8 cellular contexts compared by ENCODE assay signal in genomic region chr15:90885432-90886290, GRCh38. TPM values are rescaled to one million over a fixed set of nuclear protein-coding genes. Genes with fewer than 3 reads are reported as not detected.
DNase-seq lines count a peak whose midpoint lies in the region; ATAC-seq, FAIRE-seq and TF ChIP-seq lines count a peak whose summit lies in the region.

No MANE protein-coding gene starts in this region.

- H3K79me2 ChIP-seq in DOHH2 (ENCODE audit: control insufficient read depth, low read length) (peaks cover 6% of the 10 kb centered on the region; the same call in 1 of the 2 replicates), H1 (ENCODE audit: control insufficient read depth in 1 of 2, insufficient read depth in 2 of 2, low read length in 2 of 2) (no peaks in the 10 kb centered on the region)

- H3K36me3 ChIP-seq in DOHH2 (ENCODE audit: control insufficient read depth, low read length) (peaks cover 20% of the 10 kb centered on the region), NT2/D1 (ENCODE audit: insufficient read depth, insufficient read length, low read length) (peaks cover 63% of the 10 kb centered on the region), H1 (ENCODE audit: control insufficient read depth in 2 of 4, insufficient read depth in 4 of 4, low read length in 3 of 4) (peaks cover 0 to 3% (median 0%) of the 10 kb centered on the region in 4 experiments; a peak in 1 of 8 replicates)

- no peak overlapping the region for H2AFZ ChIP-seq in H1 (ENCODE audit: low read length)

- WGBS in H1 (ENCODE audit: extremely low coverage in 1 of 2, insufficient coverage in 1 of 2, insufficient read length in 1 of 2, insufficient replicate concordance in 2 of 2, low coverage in 1 of 2, low lambda C conversion rate in 2 of 2, missing lambda C conversion rate in 1 of 2), 2 experiments, result 75% methylated on average over 22 of the region's 23 CpGs; no CpG with 5 or more reads in 1 of the 2 experiments

- H3K27ac ChIP-seq in DOHH2 (ENCODE audit: low read depth, low read length) (peak overlapping the region; percentile 72), H1 (ENCODE audit: low read depth, low read length) (no peak overlapping the region)

- no peak overlapping the region for H3K56ac ChIP-seq in H1 (replicated peaks; ENCODE audit: insufficient read length, low read depth, low read length)

- H3K4me1 ChIP-seq in DOHH2 (ENCODE audit: control insufficient read depth, low read length) (peaks cover 42% of the 10 kb centered on the region), NT2/D1 (ENCODE audit: insufficient read depth, insufficient read length) (peaks cover 30% of the 10 kb centered on the region), H1 (replicated peaks in 1 of 4; ENCODE audit: control insufficient read depth in 3 of 4, insufficient read depth in 4 of 4, low read length in 3 of 4) (peaks cover 0 to 24% (median 15%) of the 10 kb centered on the region in 4 experiments; a peak in 6 of 7 replicates)

- peak overlapping the region; percentile 62 for H3K4me3 Mint-ChIP-seq in activated CD8-positive, alpha-beta memory T cell treated with anti-CD3 and anti-CD28 coated beads, Interleukin-2, amount 10 ng/mL, durations not matched to agents 7 days and 5 days

- no peaks in the 10 kb centered on the region; the same call in 1 of the 2 replicates for H3K79me1 ChIP-seq in H1 (ENCODE audit: low read depth, low read length)

- H3K36me3 Mint-ChIP-seq in activated CD8-positive, alpha-beta memory T cell treated with anti-CD3 and anti-CD28 coated beads, Interleukin-2, amount 10 ng/mL, durations not matched to agents 7 days and 5 days, result peaks cover 19% of the 10 kb centered on the region

- no peaks in the 10 kb centered on the region for H3K27me3 Mint-ChIP-seq in activated CD8-positive, alpha-beta memory T cell treated with anti-CD3 and anti-CD28 coated beads, Interleukin-2, amount 10 ng/mL, durations not matched to agents 7 days and 5 days

- no peaks in the 10 kb centered on the region; the same call in 1 of the 2 replicates for H3K23me2 ChIP-seq in H1 (ENCODE audit: low read depth, low read length)

- H2BK120ac ChIP-seq in H1 (replicated peaks; ENCODE audit: low read depth, low read length), result no peak overlapping the region

- H2BK15ac ChIP-seq in H1 (ENCODE audit: low read length), result no peak overlapping the region

- 0 out of 3 replicates have a peak, but pooled peaks of 1 of the 2 experiments have one; percentile 29 for TF ChIP-seq EP300 in H1 (IDR thresholded peaks at IDR 0.05; ENCODE audit: borderline replicate concordance in 1 of 2, low read depth in 2 of 2, low read length in 2 of 2)

- TF ChIP-seq CTCF in DOHH2 (IDR thresholded peaks at IDR 0.05; ENCODE audit: low read depth, low read length, poor library complexity, severe bottlenecking) (peak; percentile 98), H1 (IDR thresholded peaks at IDR 0.05; ENCODE audit: control extremely low read depth in 1 of 3, insufficient read depth in 1 of 3, low read depth in 1 of 3, low read length in 3 of 3) (peak in 2 of 3 experiments; percentile 91; a peak in 3 of 4 replicates)

- H2BK5ac ChIP-seq in H1 (ENCODE audit: low read depth, low read length), result 0 out of 2 replicates have a peak overlapping the region, but pooled peaks have one; percentile 0

- H3K9ac ChIP-seq in NT2/D1 (ENCODE audit: insufficient read length, low read depth), result peak overlapping the region; percentile 87
- H3K9ac ChIP-seq in H1 (replicated peaks in 1 of 4; ENCODE audit: extremely low read depth in 1 of 4, low read depth in 3 of 4, low read length in 3 of 4), result no peak overlapping the region

- ATAC-seq in activated CD8-positive, alpha-beta memory T cell treated with anti-CD3 and anti-CD28 coated beads, Interleukin-2, amount 10 ng/mL, durations not matched to agents 7 days and 5 days, result peak; percentile 44
- no peak for ATAC-seq in GM18873 (IDR thresholded peaks at IDR 0.05; ENCODE audit: low FRiP score, unreplicated experiment)

- H3K27me3 ChIP-seq in DOHH2 (ENCODE audit: control insufficient read depth, low read length), result no peaks in the 10 kb centered on the region
- no peaks in the 10 kb centered on the region for H3K27me3 ChIP-seq in NT2/D1 (ENCODE audit: insufficient read depth, insufficient read length)
- no peaks in the 10 kb centered on the region for H3K27me3 ChIP-seq in H1 (replicated peaks in 1 of 4; ENCODE audit: control insufficient read depth in 3 of 4, extremely low read depth in 1 of 4, insufficient read depth in 3 of 4, low read length in 3 of 4)

- H3K4me3 ChIP-seq in DOHH2 (ENCODE audit: low read length), result peak overlapping the region; percentile 72
- H3K4me3 ChIP-seq in NT2/D1 (ENCODE audit: insufficient read length, low read depth), result no peak overlapping the region
- no peak overlapping the region for H3K4me3 ChIP-seq in H1 (ENCODE audit: extremely low read depth in 1 of 4, insufficient read depth in 2 of 4, low read depth in 3 of 4, low read length in 4 of 4)

- H3K18ac ChIP-seq in H1 (ENCODE audit: extremely low read depth, low read length), result no peak overlapping the region

- no peak overlapping the region; the same call in 1 of the 2 replicates for H2AK5ac ChIP-seq in H1 (ENCODE audit: low read depth, low read length)

- peak; percentile 45 for FAIRE-seq in H1 (lab: Jason Lieb, UNC)

- peak overlapping the region; percentile 81 for H4K8ac ChIP-seq in H1 (ENCODE audit: extremely low read depth, insufficient read depth, low read length)

- no peaks in the 10 kb centered on the region for H3K9me3 Mint-ChIP-seq in activated CD8-positive, alpha-beta memory T cell treated with anti-CD3 and anti-CD28 coated beads, Interleukin-2, amount 10 ng/mL, durations not matched to agents 7 days and 5 days (ENCODE audit: low read depth)

- peak overlapping the region; percentile 12 for H4K91ac ChIP-seq in H1 (replicated peaks; ENCODE audit: insufficient read length, low read length)

- H3K4ac ChIP-seq in H1 (replicated peaks; ENCODE audit: insufficient read length, low read depth, low read length), result no peak overlapping the region

- peak overlapping the region; percentile 10; the same call in 1 of the 2 replicates for H2BK12ac ChIP-seq in H1 (ENCODE audit: low read depth, low read length)

- H3K4me2 ChIP-seq in DOHH2 (ENCODE audit: low read length), result peak overlapping the region; percentile 92
- no peak overlapping the region; a peak in 1 of 4 replicates for H3K4me2 ChIP-seq in H1 (ENCODE audit: insufficient read depth in 1 of 2, low read depth in 2 of 2, low read length in 2 of 2)

- peaks cover 72% of the 10 kb centered on the region for H3K4me1 Mint-ChIP-seq in activated CD8-positive, alpha-beta memory T cell treated with anti-CD3 and anti-CD28 coated beads, Interleukin-2, amount 10 ng/mL, durations not matched to agents 7 days and 5 days

- POLR2A ChIA-PET in HEK293T (lab: Yijun Ruan, JAX), result interaction anchor here (0.6 to 1.5 kb wide), 4 partner anchors 12 to 47 kb away, joined by 3 to 4 read pairs (median 3); partner anchors contain the start of gene HDDC3
- POLR2A ChIA-PET in H1 (lab: Charles Lee; ENCODE audit: partially characterized antibody), result interaction anchor here (0.7 to 4.7 kb wide), 6 partner anchors 12 to 330 kb away, joined by 3 to 22 read pairs (median 8); partner anchors contain the start of gene UNC45A

- peak overlapping the region; percentile 73 for H3K27ac Mint-ChIP-seq in activated CD8-positive, alpha-beta memory T cell treated with anti-CD3 and anti-CD28 coated beads, Interleukin-2, amount 10 ng/mL, durations not matched to agents 7 days and 5 days

- H2BK20ac ChIP-seq in H1 (ENCODE audit: low read length), result no peak overlapping the region

- no peaks in the 10 kb centered on the region for H3K9me2 ChIP-seq in DOHH2 (replicated peaks; ENCODE audit: control insufficient read depth, low read length)

- DNase-seq in HEK293T (ENCODE audit: extremely low spot score) (peak; percentile 82), NT2/D1 (ENCODE audit: low read depth, low spot score) (no peak), H1 (ENCODE audit: low read depth in 1 of 2, low spot score in 2 of 2) (peak in 1 of 2 experiments; percentile 96), mucosa of gallbladder (ENCODE audit: low spot score) (peak; percentile 67)
- DNase-seq in activated CD8-positive, alpha-beta memory T cell treated with anti-CD3 and anti-CD28 coated beads, Interleukin-2, amount 10 ng/mL, durations not matched to agents 7 days and 5 days, result peak; percentile 86
- peak; percentile 92 for DNase-seq in stimulated activated CD8-positive, alpha-beta memory T cell treated with anti-CD3 and anti-CD28 coated beads, Interleukin-4, amount 100 ng/mL, for 48 hours

- H3F3A ChIP-seq in DOHH2 (ENCODE audit: control insufficient read depth, insufficient read depth), result peaks cover 4% of the 10 kb centered on the region

- H4K5ac ChIP-seq in H1 (ENCODE audit: insufficient read length, low read depth, low read length), result no peak overlapping the region

- TF ChIP-seq RAD21 in H1 (IDR thresholded peaks at IDR 0.05 in 1 of 2, conservative IDR thresholded peaks at IDR 0.05 in 1 of 2; ENCODE audit: low read depth in 2 of 2, low read length in 2 of 2), result peak; percentile 99

- H3K9me3 ChIP-seq in DOHH2 (ENCODE audit: control insufficient read depth, insufficient read depth, low read length) (no peaks in the 10 kb centered on the region), NT2/D1 (ENCODE audit: insufficient read depth, low read length) (no peaks in the 10 kb centered on the region), H1 (ENCODE audit: insufficient read depth in 2 of 2, low read depth in 1 of 2, low read length in 1 of 2) (no peaks in the 10 kb centered on the region)

- no peak overlapping the region for H3K23ac ChIP-seq in H1 (ENCODE audit: insufficient read length)

- TF ChIP-seq POLR2A in H1 (IDR thresholded peaks at IDR 0.05; ENCODE audit: control extremely low read depth in 1 of 2, low read depth in 2 of 2, low read length in 2 of 2), result no peak

- no peak overlapping the region for H3K14ac ChIP-seq in H1 (ENCODE audit: insufficient read length)

- CTCF ChIA-PET in HEK293T (lab: Yijun Ruan, JAX) (interaction anchor here (0.6 to 2.3 kb wide), 24 partner anchors 10 to 512 kb away, joined by 3 to 17 read pairs (median 4); partner anchors contain the start of genes BLM, HDDC3 and MAN2A2), H1 (lab: Charles Lee; ENCODE audit: partially characterized antibody) (interaction anchor here (0.6 to 5.5 kb wide), 63 partner anchors 12 to 719 kb away, joined by 3 to 132 read pairs (median 5); partner anchors contain the start of genes BLM, FURIN, HDDC3 and MAN2A2)
- CTCF ChIA-PET in activated CD8-positive, alpha-beta memory T cell treated with anti-CD3 and anti-CD28 coated beads, Interleukin-2, amount 10 ng/mL, durations not matched to agents 7 days and 5 days (lab: Charles Lee), result interaction anchor here (0.6 to 3.9 kb wide), 69 partner anchors 10 to 578 kb away, joined by 3 to 46 read pairs (median 5); partner anchors contain the start of genes BLM, FURIN, HDDC3 and IQGAP1

- no peaks in the 10 kb centered on the region for H4K20me1 ChIP-seq in DOHH2 (ENCODE audit: control insufficient read depth, insufficient read depth, low read depth, low read length)
- peaks cover 0 to 5% of the 10 kb centered on the region in 2 experiments for H4K20me1 ChIP-seq in H1 (replicated peaks in 1 of 2; ENCODE audit: control insufficient read depth in 1 of 2, insufficient read depth in 2 of 2, low read length in 2 of 2)

RNA-seq across cellular contexts. Expression of gene FES, which starts 1.4 kb away (rescaled TPM):
- 10 to 100 TPM; 55.7 to 61.2 TPM for total RNA-seq in activated CD8-positive, alpha-beta memory T cell treated with anti-CD3 and anti-CD28 coated beads, Interleukin-2, amount 10 ng/mL, durations not matched to agents 7 days and 5 days
- 6.8 and 8.6 TPM in 2 replicates for total RNA-seq in H1 (2021; fragmentation: NEBNext Ultra II Directional; extraction: Animal tissue kit (Norgen Biotek cat#: 25700))
- polyA plus RNA-seq in H1 (2011; rRNA removed), result 8.5 and 10.9 TPM in 2 replicates
- 9.5 TPM for polyA plus RNA-seq in H1 (2011; cell fraction: cytosol; rRNA removed)
- 42.5 TPM for polyA plus RNA-seq in H1 (2011; cell fraction: nucleus; rRNA removed)
- polyA plus RNA-seq in H1 (2012, experiment 1 of 2), result 4.2 to 9.7 TPM (median 8.0 TPM) in 4 replicates
- polyA plus RNA-seq in H1 (2012, experiment 2 of 2), result 6.3 TPM
- polyA plus RNA-seq in H1 (2013, experiment 1 of 2), result 3.9 TPM
- 3.0 TPM for polyA plus RNA-seq in H1 (2013, experiment 2 of 2)
- 7.4 and 8.6 TPM in 2 replicates for polyA minus RNA-seq in H1 (2011; rRNA and poly(A)+ RNA removed)
- polyA minus RNA-seq in H1 (2011; cell fraction: cytosol; rRNA and poly(A)+ RNA removed), result 9.8 TPM
- polyA minus RNA-seq in H1 (2011; cell fraction: nucleus; rRNA and poly(A)+ RNA removed), result 18.5 TPM
- 26.2 TPM for total RNA-seq in mucosa of gallbladder

RNA-seq across cellular contexts. Expression of gene FURIN, which starts 17.3 kb away (rescaled TPM):
- total RNA-seq in activated CD8-positive, alpha-beta memory T cell treated with anti-CD3 and anti-CD28 coated beads, Interleukin-2, amount 10 ng/mL, durations not matched to agents 7 days and 5 days, result 100 to 1,000 TPM; 487 to 625 TPM
- 28.0 and 32.1 TPM in 2 replicates for total RNA-seq in H1 (2021; fragmentation: NEBNext Ultra II Directional; extraction: Animal tissue kit (Norgen Biotek cat#: 25700))
- polyA plus RNA-seq in H1 (2011; rRNA removed), result 15.8 and 22.5 TPM in 2 replicates
- polyA plus RNA-seq in H1 (2011; cell fraction: cytosol; rRNA removed), result 14.1 TPM
- 23.4 TPM for polyA plus RNA-seq in H1 (2011; cell fraction: nucleus; rRNA removed)
- 14.0 to 24.5 TPM (median 23.1 TPM) in 4 replicates for polyA plus RNA-seq in H1 (2012, experiment 1 of 2)
- polyA plus RNA-seq in H1 (2012, experiment 2 of 2), result 21.8 TPM
- 25.4 TPM for polyA plus RNA-seq in H1 (2013, experiment 1 of 2)
- 27.3 TPM for polyA plus RNA-seq in H1 (2013, experiment 2 of 2)
- 14.0 and 17.4 TPM in 2 replicates for polyA minus RNA-seq in H1 (2011; rRNA and poly(A)+ RNA removed)
- 17.1 TPM for polyA minus RNA-seq in H1 (2011; cell fraction: cytosol; rRNA and poly(A)+ RNA removed)
- polyA minus RNA-seq in H1 (2011; cell fraction: nucleus; rRNA and poly(A)+ RNA removed), result 12.8 TPM
- 33.8 TPM for total RNA-seq in mucosa of gallbladder

RNA-seq across cellular contexts. Expression of gene MAN2A2, which starts 17.4 kb away (rescaled TPM):
- total RNA-seq in activated CD8-positive, alpha-beta memory T cell treated with anti-CD3 and anti-CD28 coated beads, Interleukin-2, amount 10 ng/mL, durations not matched to agents 7 days and 5 days, result 100 to 1,000 TPM; 174 to 183 TPM
- total RNA-seq in H1 (2021; fragmentation: NEBNext Ultra II Directional; extraction: Animal tissue kit (Norgen Biotek cat#: 25700)), result 21.9 and 23.1 TPM in 2 replicates
- polyA plus RNA-seq in H1 (2011; rRNA removed), result 29.7 and 35.9 TPM in 2 replicates
- polyA plus RNA-seq in H1 (2011; cell fraction: cytosol; rRNA removed), result 24.6 TPM
- polyA plus RNA-seq in H1 (2011; cell fraction: nucleus; rRNA removed), result 210 TPM
- polyA plus RNA-seq in H1 (2012, experiment 1 of 2), result 16.3 to 19.6 TPM (median 18.4 TPM) in 4 replicates
- 4.7 TPM for polyA plus RNA-seq in H1 (2012, experiment 2 of 2)
- 18.5 TPM for polyA plus RNA-seq in H1 (2013, experiment 1 of 2)
- 14.0 TPM for polyA plus RNA-seq in H1 (2013, experiment 2 of 2)
- polyA minus RNA-seq in H1 (2011; rRNA and poly(A)+ RNA removed), result 20.9 and 24.9 TPM in 2 replicates
- 9.3 TPM for polyA minus RNA-seq in H1 (2011; cell fraction: cytosol; rRNA and poly(A)+ RNA removed)
- 32.5 TPM for polyA minus RNA-seq in H1 (2011; cell fraction: nucleus; rRNA and poly(A)+ RNA removed)
- total RNA-seq in mucosa of gallbladder, result 95.4 TPM

RNA-seq across cellular contexts. Expression of gene HDDC3, which starts 46.7 kb away (rescaled TPM):
- total RNA-seq in activated CD8-positive, alpha-beta memory T cell treated with anti-CD3 and anti-CD28 coated beads, Interleukin-2, amount 10 ng/mL, durations not matched to agents 7 days and 5 days, result 10 to 100 TPM; 33.2 to 39.3 TPM
- 16.3 and 17.0 TPM in 2 replicates for total RNA-seq in H1 (2021; fragmentation: NEBNext Ultra II Directional; extraction: Animal tissue kit (Norgen Biotek cat#: 25700))
- 16.5 and 19.6 TPM in 2 replicates for polyA plus RNA-seq in H1 (2011; rRNA removed)
- 20.7 TPM for polyA plus RNA-seq in H1 (2011; cell fraction: cytosol; rRNA removed)
- 16.6 TPM for polyA plus RNA-seq in H1 (2011; cell fraction: nucleus; rRNA removed)
- polyA plus RNA-seq in H1 (2012, experiment 1 of 2), result 10.3 to 16.5 TPM (median 13.7 TPM) in 4 replicates
- polyA plus RNA-seq in H1 (2012, experiment 2 of 2), result 13.7 TPM
- polyA plus RNA-seq in H1 (2013, experiment 1 of 2), result 14.9 TPM
- polyA plus RNA-seq in H1 (2013, experiment 2 of 2), result 13.1 TPM
- polyA minus RNA-seq in H1 (2011; rRNA and poly(A)+ RNA removed), result 15.6 and 17.6 TPM in 2 replicates
- 11.1 TPM for polyA minus RNA-seq in H1 (2011; cell fraction: cytosol; rRNA and poly(A)+ RNA removed)
- polyA minus RNA-seq in H1 (2011; cell fraction: nucleus; rRNA and poly(A)+ RNA removed), result 17.6 TPM
- total RNA-seq in mucosa of gallbladder, result 20.9 TPM

RNA-seq across cellular contexts. Expression of gene UNC45A, which starts 49.4 kb away (rescaled TPM):
- 10 to 100 TPM; 76.3 to 84.4 TPM for total RNA-seq in activated CD8-positive, alpha-beta memory T cell treated with anti-CD3 and anti-CD28 coated beads, Interleukin-2, amount 10 ng/mL, durations not matched to agents 7 days and 5 days
- 75.4 and 84.2 TPM in 2 replicates for total RNA-seq in H1 (2021; fragmentation: NEBNext Ultra II Directional; extraction: Animal tissue kit (Norgen Biotek cat#: 25700))
- polyA plus RNA-seq in H1 (2011; rRNA removed), result 74.1 and 87.2 TPM in 2 replicates
- polyA plus RNA-seq in H1 (2011; cell fraction: cytosol; rRNA removed), result 89.0 TPM
- 152 TPM for polyA plus RNA-seq in H1 (2011; cell fraction: nucleus; rRNA removed)
- polyA plus RNA-seq in H1 (2012, experiment 1 of 2), result 58.1 to 98.9 TPM (median 91.2 TPM) in 4 replicates
- polyA plus RNA-seq in H1 (2012, experiment 2 of 2), result 60.3 TPM
- 30.1 TPM for polyA plus RNA-seq in H1 (2013, experiment 1 of 2)
- 26.3 TPM for polyA plus RNA-seq in H1 (2013, experiment 2 of 2)
- polyA minus RNA-seq in H1 (2011; rRNA and poly(A)+ RNA removed), result 72.3 and 80.6 TPM in 2 replicates
- polyA minus RNA-seq in H1 (2011; cell fraction: cytosol; rRNA and poly(A)+ RNA removed), result 47.0 TPM
- 59.5 TPM for polyA minus RNA-seq in H1 (2011; cell fraction: nucleus; rRNA and poly(A)+ RNA removed)
- 117 TPM for total RNA-seq in mucosa of gallbladder

Comparison
In these comparisons a context has a peak if more than half of its experiments do, and no peak if none do; other contexts are left out.
1. RNA of gene FURIN, which starts 17.3 kb away (total RNA-seq): 487 to 625 TPM in activated CD8-positive, alpha-beta memory T cell treated with anti-CD3 and anti-CD28 coated beads, Interleukin-2, amount 10 ng/mL, durations not matched to agents 7 days and 5 days; 33.8 TPM in mucosa of gallbladder (single experiment) and 28.0 to 32.1 TPM in H1; every median in the first group is over 10 times any median in the second.